In genomic region chr19:50464348-50464747, GRCh38 we compare ENCODE assay signal across 1 cellular context.
TF ChIP-seq lines count a peak whose summit lies in the region.

No MANE protein-coding gene starts in this region.

TF ChIP-seq in H1, 55 proteins besides CTCF, POLR2A, EP300 and RAD21:
- TF ChIP-seq JUND (IDR thresholded peaks at IDR 0.05; ENCODE audit: low read length) (no peak), SAP30 (IDR thresholded peaks at IDR 0.05; ENCODE audit: insufficient read depth, insufficient replicate concordance, low read length) (no peak), POU5F1 (IDR thresholded peaks at IDR 0.05; ENCODE audit: low read depth, low read length) (no peak), FOSL1 (IDR thresholded peaks at IDR 0.05; ENCODE audit: insufficient read depth, low read depth, low read length) (no peak)
